ENCODE assay signal across 9 cellular contexts in the genomic region with DNA sequence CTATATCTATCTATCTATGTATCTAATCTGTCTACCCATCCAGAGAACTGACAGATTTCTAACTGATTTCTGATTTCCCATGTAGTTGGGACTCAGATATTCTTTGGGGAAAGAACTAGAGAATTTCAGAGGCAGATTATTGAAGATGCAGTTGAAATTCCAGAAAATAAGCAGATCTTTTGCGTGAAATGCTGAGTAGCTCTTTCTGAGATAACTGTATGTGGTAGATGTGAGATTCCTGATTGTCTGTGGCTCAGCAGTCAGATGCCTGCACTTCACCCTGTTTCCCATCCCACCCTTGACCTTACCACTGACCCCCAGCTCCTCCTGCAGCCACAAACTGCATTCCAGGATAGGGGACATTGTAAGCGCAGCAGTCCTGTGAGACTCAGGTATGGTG.
"Had no signal": no experiment of that assay in that cellular context is flagged by ENCODE, and none has a peak within 500 bp of the region (broad histone marks: within the 10 kb centered on the region; RNA-seq: fewer than 3 reads in every experiment).

No MANE protein-coding gene starts in this region.

- H3K27ac ChIP-seq: colonic mucosa, parathyroid adenoma, right lobe of liver, spleen, tibial artery had no signal

- H3K79me2 ChIP-seq: parathyroid adenoma had no signal

- H3K36me3 ChIP-seq: colonic mucosa, right lobe of liver, spleen, tibial artery had no signal

- DNase-seq: activated B cell treated with CpG ODN at 0.5 μM for 24 hours; activated CD4-positive, alpha-beta memory T cell treated with anti-CD3 and anti-CD28 coated beads for 36 hours; activated naive CD8-positive, alpha-beta T cell treated with anti-CD3 and anti-CD28 coated beads, Interleukin-2, amount 10 ng/mL, durations not matched to agents 7 days and 5 days; right lobe of liver; spleen; stimulated activated naive B cell treated with anti-CD40 and anti-IgM and Interleukin-4, amounts not matched to agents 10 μg/mL and 1 μg/mL and 100 μg/mL, for 72 hours; tibial artery had no signal

- H3K9me3 ChIP-seq: colonic mucosa, right lobe of liver, spleen, tibial artery had no signal

- H3K27me3 ChIP-seq: colonic mucosa, right lobe of liver, spleen, tibial artery had no signal

- H3K4me1 ChIP-seq: colonic mucosa, parathyroid adenoma, right lobe of liver had no signal

- H3K9ac ChIP-seq: parathyroid adenoma had no signal

- H3K4me3 ChIP-seq: colonic mucosa, right lobe of liver, spleen, tibial artery had no signal

- H2AFZ ChIP-seq: parathyroid adenoma had no signal
